19 cellular contexts compared by ENCODE assay signal in genomic region chr1:196152086-196152485, GRCh38.
DNase-seq lines count a peak whose midpoint lies in the region; ATAC-seq, FAIRE-seq and TF ChIP-seq lines count a peak whose summit lies in the region.
"Had no signal": no experiment of that assay in that cellular context is flagged by ENCODE, and none has a peak within 500 bp of the region (broad histone marks: within the 10 kb centered on the region; RNA-seq: fewer than 3 reads in every experiment).

No MANE protein-coding gene starts in this region.

- H3K36me3 ChIP-seq in bronchial epithelial cell (ENCODE audit: control insufficient read depth, insufficient read depth, low read length) (no peaks in the 10 kb centered on the region), mucosa of descending colon (ENCODE audit: low read depth) (no peaks in the 10 kb centered on the region)
- H3K36me3 ChIP-seq: Peyer's patch had no signal

- TF ChIP-seq CTCF in bronchial epithelial cell (IDR thresholded peaks at IDR 0.05; ENCODE audit: insufficient read depth, low read length, severe bottlenecking): no peak
- no peak for TF ChIP-seq CTCF in mucosa of descending colon (IDR thresholded peaks at IDR 0.05)

- ATAC-seq in GM18517 (IDR thresholded peaks at IDR 0.05; ENCODE audit: unreplicated experiment) (peak; percentile 65), mucosa of descending colon (peak; percentile 95), GM21390 (IDR thresholded peaks at IDR 0.05; ENCODE audit: unreplicated experiment) (no peak), GM21528 (IDR thresholded peaks at IDR 0.05; ENCODE audit: low FRiP score, unreplicated experiment) (no peak)
- ATAC-seq: activated CD8-positive, alpha-beta T cell treated with anti-CD3 and anti-CD28 coated beads for 36 hours; foreskin keratinocyte; HCT116 had no signal

- FAIRE-seq in bronchial epithelial cell (lab: Jason Lieb, UNC): no peak

- DNase-seq in M059J (ENCODE audit: low read depth) (peak; percentile 11), bronchial epithelial cell (ENCODE audit: low read depth) (peak; percentile 13), mucosa of descending colon (peak in 1 of 3 donors; percentile 51), hippocampal formation (lab: John Stamatoyannopoulos, UW) (no peak)
- DNase-seq in activated T-cell treated with anti-CD3 and anti-CD28 coated beads, Interleukin-2, amount 50 U/mL, for 48 hours: no peak
- DNase-seq: activated CD8-positive, alpha-beta T cell treated with anti-CD3 and anti-CD28 coated beads for 36 hours; central memory CD4-positive, alpha-beta T cell; foreskin keratinocyte; IMR-90; NCI-H1105 treated with DMSO at 0.1 percent for 48 hours; NCI-H446 treated with DMSO at 0.1 percent for 48 hours; nephron progenitor cell; retina had no signal

- H3K9me3 ChIP-seq in mucosa of descending colon: no peaks in the 10 kb centered on the region
- H3K9me3 ChIP-seq: Peyer's patch had no signal

- H3K27me3 ChIP-seq in bronchial epithelial cell (ENCODE audit: control insufficient read depth, insufficient read depth, low read length): no peaks in the 10 kb centered on the region
- H3K27me3 ChIP-seq: foreskin keratinocyte, Peyer's patch had no signal

- intact Hi-C loops in mucosa of descending colon (cut with DNase I, micrococcal nuclease): no loop called here

- no peaks in the 10 kb centered on the region for H3K4me1 ChIP-seq in mucosa of descending colon (ENCODE audit: low read depth)
- H3K4me1 ChIP-seq: Peyer's patch had no signal

- no peak overlapping the region for H3K4me3 ChIP-seq in bronchial epithelial cell (ENCODE audit: low read depth, low read length)
- H3K4me3 ChIP-seq in mucosa of descending colon: no peak overlapping the region
- H3K4me3 ChIP-seq: lung, Peyer's patch had no signal

Comparison
In these comparisons a context has a peak if more than half of its experiments do, and no peak if none do; other contexts are left out.
1. ATAC-seq: peak in GM18517 (single experiment) and mucosa of descending colon (single experiment); none in GM21390 (single experiment) and GM21528 (single experiment).
2. DNase-seq: peak in M059J (single experiment) and bronchial epithelial cell (single experiment); none in activated T-cell treated with anti-CD3 and anti-CD28 coated beads, Interleukin-2, amount 50 U/mL, for 48 hours (0 of 2) and hippocampal formation (0 of 2).